10 cellular contexts compared by ENCODE assay signal in the genomic region with DNA sequence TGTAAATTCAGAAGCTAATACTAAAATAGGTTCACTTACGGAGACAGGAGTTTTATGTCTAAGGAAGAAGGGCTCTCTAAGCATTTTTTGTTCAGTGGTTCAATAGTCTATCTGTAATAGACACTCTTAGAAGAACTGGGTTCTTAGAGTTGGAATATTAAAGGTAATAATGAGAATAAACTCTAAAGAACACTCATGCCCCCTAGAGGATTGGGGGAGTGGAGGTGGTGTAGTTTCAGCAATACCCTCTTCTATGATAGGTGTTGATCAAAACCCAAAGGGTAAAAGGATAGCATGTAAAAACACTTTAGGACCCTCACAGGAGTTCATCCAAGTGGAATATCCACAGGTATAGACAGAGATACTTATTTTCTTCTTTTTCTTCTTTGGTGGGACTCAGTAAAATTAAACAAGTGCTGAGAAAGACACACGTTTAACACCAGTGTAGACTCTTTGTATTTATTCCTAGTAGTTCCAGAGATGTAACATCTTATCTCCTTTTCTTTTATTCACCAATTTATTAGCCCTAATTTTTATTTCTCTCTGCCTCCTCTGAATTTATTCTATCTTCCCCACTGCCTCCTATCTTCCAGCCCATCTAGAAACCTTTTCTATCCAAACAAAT. TPM values are rescaled to one million over a fixed set of nuclear protein-coding genes. Genes with fewer than 3 reads are reported as not detected.
A peak's percentile ranks its signal among the peaks of the same experiment; 100 is the strongest.
DNase-seq lines count a peak whose midpoint lies in the region; ATAC-seq, FAIRE-seq and TF ChIP-seq lines count a peak whose summit lies in the region.
"Had no signal": no experiment of that assay in that cellular context is flagged by ENCODE, and none has a peak within 500 bp of the region (broad histone marks: within the 10 kb centered on the region; RNA-seq: fewer than 3 reads in every experiment).

No MANE protein-coding gene starts in this region.

- H3K79me2 ChIP-seq in KMS-11 (ENCODE audit: insufficient read depth, low read depth) = no peaks in the 10 kb centered on the region

- no peak overlapping the region for H2AFZ ChIP-seq in KMS-11 (ENCODE audit: low read depth)

- no peaks in the 10 kb centered on the region for H3K9me3 Mint-ChIP-seq in stimulated activated effector memory CD8-positive, alpha-beta T cell treated with anti-CD3 and anti-CD28 coated beads, Interleukin-12 subunit alpha, Interleukin-12 subunit beta, amount 100 ng/mL, for 72 hours
- H3K9me3 Mint-ChIP-seq: naive thymus-derived CD8-positive, alpha-beta T cell had no signal

- FAIRE-seq in endometrium (lab: Jason Lieb, UNC) = peak; percentile 53

- no peaks in the 10 kb centered on the region for H3K4me1 Mint-ChIP-seq in stimulated activated effector memory CD8-positive, alpha-beta T cell treated with anti-CD3 and anti-CD28 coated beads, Interleukin-12 subunit alpha, Interleukin-12 subunit beta, amount 100 ng/mL, for 72 hours
- H3K4me1 Mint-ChIP-seq: naive thymus-derived CD8-positive, alpha-beta T cell had no signal

- H3K27me3 ChIP-seq in KMS-11 (ENCODE audit: insufficient read depth, low read depth) = no peaks in the 10 kb centered on the region
- H3K27me3 ChIP-seq: SJSA1 had no signal

- peak; percentile 80 for TF ChIP-seq CTCF in KMS-11 (conservative IDR thresholded peaks at IDR 0.05; ENCODE audit: low read depth, low read length)

- no peak for TF ChIP-seq POLR2A in GM18505 (IDR thresholded peaks at IDR 0.05; ENCODE audit: borderline replicate concordance, extremely low read depth, insufficient read depth, insufficient read length)

- no peaks in the 10 kb centered on the region for H3K4me1 ChIP-seq in KMS-11 (ENCODE audit: low read depth, poor library complexity, severe bottlenecking)

- no peak overlapping the region for H3K4me2 ChIP-seq in KMS-11

- no peaks in the 10 kb centered on the region for H3K36me3 ChIP-seq in KMS-11 (ENCODE audit: insufficient read depth)
- peaks cover 41% of the 10 kb centered on the region for H3K36me3 ChIP-seq in SK-N-MC (ENCODE audit: insufficient read depth, low read length)
- H3K36me3 ChIP-seq: SJSA1 had no signal

- H3K4me3 Mint-ChIP-seq in stimulated activated effector memory CD8-positive, alpha-beta T cell treated with anti-CD3 and anti-CD28 coated beads, Interleukin-12 subunit alpha, Interleukin-12 subunit beta, amount 100 ng/mL, for 72 hours = no peak overlapping the region
- H3K4me3 Mint-ChIP-seq: naive thymus-derived CD8-positive, alpha-beta T cell had no signal

- no peak overlapping the region for H3K4me3 ChIP-seq in KMS-11 (IDR thresholded peaks at IDR 0.05; ENCODE audit: insufficient read depth, low read depth, low read length)
- no peak overlapping the region for H3K4me3 ChIP-seq in SK-N-MC
- H3K4me3 ChIP-seq: SJSA1 had no signal

- no peak overlapping the region for H3K27ac Mint-ChIP-seq in stimulated activated effector memory CD8-positive, alpha-beta T cell treated with anti-CD3 and anti-CD28 coated beads, Interleukin-12 subunit alpha, Interleukin-12 subunit beta, amount 100 ng/mL, for 72 hours
- H3K27ac Mint-ChIP-seq: naive thymus-derived CD8-positive, alpha-beta T cell had no signal

- H3K9ac ChIP-seq in KMS-11 = no peak overlapping the region
- H3K9ac ChIP-seq in SK-N-MC (ENCODE audit: insufficient read length) = no peak overlapping the region

- ATAC-seq in GM18505 (IDR thresholded peaks at IDR 0.05; ENCODE audit: unreplicated experiment) (peak; percentile 56), HG03520 (IDR thresholded peaks at IDR 0.05; ENCODE audit: unreplicated experiment) (no peak)
- no peak for ATAC-seq in stimulated activated effector memory CD8-positive, alpha-beta T cell treated with anti-CD3 and anti-CD28 coated beads, Interleukin-12 subunit alpha, Interleukin-12 subunit beta, amount 100 ng/mL, for 72 hours
- ATAC-seq: naive thymus-derived CD8-positive, alpha-beta T cell had no signal

- H4K20me1 ChIP-seq in KMS-11 (ENCODE audit: insufficient read depth) = no peaks in the 10 kb centered on the region

- DNase-seq in CD1c-positive myeloid dendritic cell (ENCODE audit: extremely low spot score) (peak; percentile 43), SK-N-MC (ENCODE audit: low read depth, low spot score) (peak; percentile 32), myocyte (ENCODE audit: low read depth) (peak; percentile 68)
- no peak for DNase-seq in stimulated activated effector memory CD8-positive, alpha-beta T cell treated with anti-CD3 and anti-CD28 coated beads, Interleukin-12 subunit alpha, Interleukin-12 subunit beta, amount 100 ng/mL, for 72 hours (ENCODE audit: low spot score in 2 of 2)

- H3K36me3 Mint-ChIP-seq in stimulated activated effector memory CD8-positive, alpha-beta T cell treated with anti-CD3 and anti-CD28 coated beads, Interleukin-12 subunit alpha, Interleukin-12 subunit beta, amount 100 ng/mL, for 72 hours = no peaks in the 10 kb centered on the region
- H3K36me3 Mint-ChIP-seq: naive thymus-derived CD8-positive, alpha-beta T cell had no signal

- no peaks in the 10 kb centered on the region for H3K9me3 ChIP-seq in SK-N-MC (ENCODE audit: low read depth, low read length)
- H3K9me3 ChIP-seq: SJSA1 had no signal

- H3K27ac ChIP-seq in KMS-11 (no peak overlapping the region), SK-N-MC (no peak overlapping the region)
- H3K27ac ChIP-seq: SJSA1 had no signal

RNA-seq across cellular contexts. Expression of gene MND1, which starts 25.7 kb away (rescaled TPM):
- 1.2 TPM in 1 of 2 replicates, not detected in the other for total RNA-seq in myocyte
- polyA plus RNA-seq in myocyte (2012) = not detected
- total RNA-seq: naive thymus-derived CD8-positive, alpha-beta T cell had no signal
- polyA plus RNA-seq: naive thymus-derived CD8-positive, alpha-beta T cell had no signal

Comparison
In these comparisons a context has a peak if more than half of its experiments do, and no peak if none do; other contexts are left out.
1. DNase-seq: peak in CD1c-positive myeloid dendritic cell (single experiment), SK-N-MC (single experiment) and myocyte (single experiment); none in stimulated activated effector memory CD8-positive, alpha-beta T cell treated with anti-CD3 and anti-CD28 coated beads, Interleukin-12 subunit alpha, Interleukin-12 subunit beta, amount 100 ng/mL, for 72 hours (0 of 2).